In the genomic region with DNA sequence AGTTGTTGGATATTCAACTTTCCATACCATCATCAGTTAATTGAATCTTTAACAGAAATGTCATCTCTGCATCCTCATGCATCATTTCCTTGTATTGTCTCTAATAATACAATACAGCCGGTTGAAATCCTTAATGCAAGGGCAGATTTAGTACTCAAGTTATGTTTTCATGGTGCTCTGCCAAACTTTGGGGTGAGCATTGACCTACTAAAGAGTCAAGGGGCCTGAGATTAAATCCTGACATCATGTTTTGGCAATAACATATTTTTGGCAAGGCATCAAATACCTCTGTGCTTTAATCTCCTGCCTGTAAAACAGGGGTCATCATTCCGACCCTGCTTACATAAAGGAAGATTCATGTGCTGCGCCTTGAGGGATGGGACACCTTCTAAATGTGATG, we compare ENCODE assay signal across 16 cellular contexts. TPM values are rescaled to one million over a fixed set of nuclear protein-coding genes. Genes with fewer than 3 reads are reported as not detected.
A peak's percentile ranks its signal among the peaks of the same experiment; 100 is the strongest.
DNase-seq lines count a peak whose midpoint lies in the region; ATAC-seq and TF ChIP-seq lines count a peak whose summit lies in the region.
"Had no signal": no experiment of that assay in that cellular context is flagged by ENCODE, and none has a peak within 500 bp of the region (broad histone marks: within the 10 kb centered on the region; RNA-seq: fewer than 3 reads in every experiment).

No MANE protein-coding gene starts in this region.

- H3K36me3 ChIP-seq in heart right ventricle: no peaks in the 10 kb centered on the region
- H3K36me3 ChIP-seq: BLaER1, HAP-1 had no signal

- 26 to 28% methylated on average over 3 of the region's 3 CpGs for WGBS in heart right ventricle, 2 donors

- ATAC-seq in heart right ventricle (peak in 6 of 8 donors; percentile 62 to 86 (median 66)), Right ventricle myocardium superior (ENCODE audit: poor library complexity) (no peak), HG03108 (IDR thresholded peaks at IDR 0.05; ENCODE audit: unreplicated experiment) (no peak)

- H3K27ac ChIP-seq in heart right ventricle: peak overlapping the region in 1 of 10 donors; percentile 31
- H3K27ac ChIP-seq: BLaER1 had no signal

- TF ChIP-seq CTCF in heart right ventricle (IDR thresholded peaks at IDR 0.05): no peak
- TF ChIP-seq CTCF in retinal pigment epithelial cell (conservative IDR thresholded peaks at IDR 0.05; ENCODE audit: low read depth, low read length): no peak

- peaks cover 0 to 11% (median 4%) of the 10 kb centered on the region in 9 donors for H3K4me1 ChIP-seq in heart right ventricle
- H3K4me1 ChIP-seq: BLaER1, Caco-2, HAP-1 had no signal

- H3K4me3 ChIP-seq in heart right ventricle (no peak overlapping the region), retinal pigment epithelial cell (ENCODE audit: low read length) (no peak overlapping the region)
- H3K4me3 ChIP-seq: BLaER1, HAP-1 had no signal

- peak in 1 of 2 donors; percentile 14 for DNase-seq in heart right ventricle
- no peak for DNase-seq in Right ventricle myocardium superior
- peak; percentile 97 for DNase-seq in dermis blood vessel endothelial cell
- DNase-seq in glomerular endothelial cell (ENCODE audit: extremely low read depth, low read depth, low spot score): peak; percentile 93
- peak; percentile 84 for DNase-seq in retinal pigment epithelial cell (ENCODE audit: low read depth)
- DNase-seq in SHP77 treated with DMSO at 0.1 percent for 48 hours (lab: John Stamatoyannopoulos, UW): no peak
- no peak for DNase-seq in putamen (ENCODE audit: low spot score)
- DNase-seq: 8988T; AML-193; Caco-2; CD8-positive, alpha-beta memory T cell; DND-41; GDM1 had no signal

- no peaks in the 10 kb centered on the region for H3K27me3 ChIP-seq in heart right ventricle
- H3K27me3 ChIP-seq: BLaER1 had no signal

- intact Hi-C loops in heart right ventricle (cut with DNase I): no loop called here
- intact Hi-C loops in Right ventricle myocardium superior (cut with DNase I): no loop called here

- no peaks in the 10 kb centered on the region for H3K9me3 ChIP-seq in heart right ventricle
- H3K9me3 ChIP-seq: BLaER1, Caco-2, HAP-1 had no signal

RNA-seq across cellular contexts. Expression of a gene that starts 42.7 kb away (rescaled TPM):
- total RNA-seq in heart right ventricle: 1 to 10 TPM; 2.3 to 6.7 (median 4.1) TPM
- 1 to 10 TPM; 1.1 to 1.9 TPM for polyA plus RNA-seq in heart right ventricle
- total RNA-seq in Right ventricle myocardium superior: 2.5 TPM
- 6.1 and 9.8 TPM in 2 replicates for total RNA-seq in dermis blood vessel endothelial cell
- 12.9 and 14.7 TPM in 2 replicates for total RNA-seq in glomerular endothelial cell

Comparison
In these comparisons a context has a peak if more than half of its experiments do, and no peak if none do; other contexts are left out.
1. ATAC-seq: peak in heart right ventricle (6 of 8); none in Right ventricle myocardium superior (single experiment) and HG03108 (single experiment).
2. DNase-seq: peak in dermis blood vessel endothelial cell (single experiment), glomerular endothelial cell (single experiment) and retinal pigment epithelial cell (single experiment); none in Right ventricle myocardium superior (single experiment), SHP77 treated with DMSO at 0.1 percent for 48 hours (single experiment) and putamen (single experiment).